In genomic region chr2:8004250-8004681, GRCh38 we compare ENCODE assay signal across 2 cellular contexts.
TF ChIP-seq lines count a peak whose summit lies in the region.

No MANE protein-coding gene starts in this region.

TF ChIP-seq in A549, 52 proteins besides CTCF, POLR2A, EP300 and RAD21 (continued from another document):
- TF ChIP-seq PBX3 (IDR thresholded peaks at IDR 0.05) (no peak), CEBPB (IDR thresholded peaks at IDR 0.05) (peak; percentile 29 to 86; a peak in 3 of 4 replicates), JUNB (IDR thresholded peaks at IDR 0.05) (peak; percentile 62; the same call in 1 of the 2 replicates)

TF ChIP-seq in WTC11, 78 proteins besides CTCF, POLR2A, EP300 and RAD21 (continued from another document):
- TF ChIP-seq ARID4B (CRISPR knock-in tag; IDR thresholded peaks at IDR 0.05; ENCODE audit: borderline replicate concordance) (no peak), FOXK1 (CRISPR knock-in tag; IDR thresholded peaks at IDR 0.05) (no peak), CBFB (CRISPR knock-in tag; IDR thresholded peaks at IDR 0.05; ENCODE audit: low read depth) (no peak), NR2C2 (CRISPR knock-in tag; IDR thresholded peaks at IDR 0.05) (no peak), ELF4 (CRISPR knock-in tag; IDR thresholded peaks at IDR 0.05; ENCODE audit: low read depth) (no peak), FOXP4 (CRISPR knock-in tag; IDR thresholded peaks at IDR 0.05) (no peak), SMAD3 (CRISPR knock-in tag; IDR thresholded peaks at IDR 0.05; ENCODE audit: borderline replicate concordance) (no peak)
- TF ChIP-seq, protein P1, sequence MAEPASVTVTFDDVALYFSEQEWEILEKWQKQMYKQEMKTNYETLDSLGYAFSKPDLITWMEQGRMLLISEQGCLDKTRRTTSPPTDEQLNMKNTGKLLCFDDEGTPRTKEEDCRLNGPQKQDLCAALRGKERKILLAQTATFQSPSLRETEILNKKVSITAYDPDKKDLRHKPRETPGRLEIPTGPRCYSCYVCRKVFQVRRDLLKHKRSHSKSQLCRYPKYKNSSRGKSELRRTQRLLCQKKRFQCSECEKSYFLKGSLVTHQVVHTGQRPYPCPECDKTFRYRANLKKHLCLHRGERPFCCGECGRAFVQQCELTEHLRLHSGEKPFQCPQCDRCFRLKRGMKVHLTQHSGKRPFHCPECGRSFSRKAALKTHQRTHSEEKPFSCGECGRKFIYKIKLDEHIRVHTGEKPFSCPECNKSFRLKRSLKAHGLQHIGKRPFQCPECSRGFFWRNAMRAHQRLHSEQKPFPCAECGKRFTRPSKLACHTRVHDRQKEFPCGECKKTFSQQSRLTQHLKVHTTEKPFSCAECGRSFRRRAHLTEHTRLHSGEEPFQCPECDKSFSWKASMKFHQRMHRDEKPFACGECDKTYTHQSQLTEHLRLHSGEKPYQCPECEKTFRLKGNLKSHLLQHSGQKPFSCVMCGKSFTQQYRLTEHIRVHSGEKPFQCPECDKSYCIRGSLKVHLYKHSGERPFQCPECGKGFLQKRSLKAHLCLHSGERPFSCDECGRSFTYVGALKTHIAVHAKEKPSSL (CRISPR knock-in tag; conservative IDR thresholded peaks at IDR 0.05) = no peak
TF ChIP-seq in WTC11: peak in this region for 0.
